In genomic region chr17:49227436-49228261, GRCh38 we compare ENCODE assay signal across 8 cellular contexts. TPM values are rescaled to one million over a fixed set of nuclear protein-coding genes. Genes with fewer than 3 reads are reported as not detected.
DNase-seq lines count a peak whose midpoint lies in the region; ATAC-seq and TF ChIP-seq lines count a peak whose summit lies in the region.

No MANE protein-coding gene starts in this region.

- DNase-seq in AG04450 (ENCODE audit: low read depth, low spot score) (peak; percentile 26), GM19238 (ENCODE audit: insufficient read length, low spot score) (peak; percentile 72), NCI-H2196 treated with DMSO at 0.1 percent for 48 hours (lab: John Stamatoyannopoulos, UW; ENCODE audit: unreplicated experiment) (peak; percentile 45), left lobe of liver (ENCODE audit: low spot score) (peak; percentile 65)
- DNase-seq in central memory CD4-positive, alpha-beta T cell, result peak; percentile 64
- peak; percentile 83 for DNase-seq in stimulated activated CD4-positive, alpha-beta T cell treated with anti-CD3 and anti-CD28 coated beads, Interleukin-4, amount 100 ng/mL, for 24 hours

- H3K4me3 ChIP-seq in AG04450 (ENCODE audit: low read depth, low read length), result no peak overlapping the region

- CTCF ChIA-PET in AG04450 (lab: Charles Lee), result interaction anchor here (0.6 to 5.5 kb wide), 16 partner anchors 13 to 423 kb away, joined by 3 to 42 read pairs (median 4); partner anchors contain the start of genes ABI3 and GNGT2

- peaks cover 56% of the 10 kb centered on the region for H3K27me3 ChIP-seq in AG04450 (ENCODE audit: control insufficient read depth, insufficient read depth, low read length)

- ATAC-seq in activated CD4-positive, CD25-positive, alpha-beta regulatory T cell treated with anti-CD3 and anti-CD28 coated beads, Interleukin-2, amount 50 U/mL, for 24 hours, result peak; percentile 42 to 44
- peak; percentile 74 for ATAC-seq in left lobe of liver
- ATAC-seq in GM19328 (IDR thresholded peaks at IDR 0.05; ENCODE audit: unreplicated experiment), result no peak

- peak; percentile 84 for TF ChIP-seq CTCF in AG04450 (IDR thresholded peaks at IDR 0.05; ENCODE audit: low read depth, low read length)

- peaks cover 3% of the 10 kb centered on the region; the same call in 1 of the 2 replicates for H3K9me3 ChIP-seq in AG04450 (ENCODE audit: control insufficient read depth, insufficient read depth, low read length)

- POLR2A ChIA-PET in AG04450 (lab: Yijun Ruan, JAX), result no interaction called here

- H3K27ac ChIP-seq in AG04450 (ENCODE audit: low read depth, low read length), result no peak overlapping the region

RNA-seq across cellular contexts. Expression of gene PHOSPHO1, which starts 2.9 kb away (rescaled TPM):
- polyA plus RNA-seq in AG04450 (2011; rRNA removed), result 0.05 and 0.09 TPM in 2 replicates
- polyA minus RNA-seq in AG04450 (2011; rRNA and poly(A)+ RNA removed), result 0.30 TPM in 1 of 2 replicates, not detected in the other
- 0.28 TPM for total RNA-seq in left lobe of liver

RNA-seq across cellular contexts. Expression of gene ABI3, which starts 17.1 kb away (rescaled TPM):
- polyA plus RNA-seq in AG04450 (2011; rRNA removed), result 0.12 and 0.21 TPM in 2 replicates
- polyA minus RNA-seq in AG04450 (2011; rRNA and poly(A)+ RNA removed), result 0.48 TPM in 1 of 2 replicates, not detected in the other
- 4.0 TPM for total RNA-seq in left lobe of liver

RNA-seq across cellular contexts. Expression of gene GNGT2, which starts 17.3 kb away (rescaled TPM):
- 0.16 and 0.21 TPM in 2 replicates for polyA plus RNA-seq in AG04450 (2011; rRNA removed)
- polyA minus RNA-seq in AG04450 (2011; rRNA and poly(A)+ RNA removed), result not detected in 2 replicates
- 0.20 TPM for total RNA-seq in left lobe of liver

Comparison
In these comparisons a context has a peak if more than half of its experiments do, and no peak if none do; other contexts are left out.
1. DNase-seq: peak in every context shown above with its lines; median percentile 83 in stimulated activated CD4-positive, alpha-beta T cell treated with anti-CD3 and anti-CD28 coated beads, Interleukin-4, amount 100 ng/mL, for 24 hours; 72 in GM19238; 65 in left lobe of liver; 64 in central memory CD4-positive, alpha-beta T cell; 45 in NCI-H2196 treated with DMSO at 0.1 percent for 48 hours; 26 in AG04450.